Comparison of ENCODE assay signal across 8 cellular contexts in genomic region chr2:202178342-202178958, GRCh38. TPM values are rescaled to one million over a fixed set of nuclear protein-coding genes. Genes with fewer than 3 reads are reported as not detected.
DNase-seq lines count a peak whose midpoint lies in the region; ATAC-seq and TF ChIP-seq lines count a peak whose summit lies in the region.

No MANE protein-coding gene starts in this region.

- H3K9me3 Mint-ChIP-seq in brain = peaks cover 1 to 11% (median 3%) of the 10 kb centered on the region in 5 experiments

- intact Hi-C loops in Right ventricle myocardium inferior (cut with DNase I) (loop anchor here (1.0 kb wide), 2 partner anchors 318 to 382 kb away; no protein-coding TSS in a partner anchor), cardiac septum (cut with DNase I) (loop anchor here (2.0 to 5.0 kb wide), 2 partner anchors 141 to 318 kb away; no protein-coding TSS in a partner anchor)

- DNase-seq in Right ventricle myocardium inferior (ENCODE audit: missing footprints) = no peak
- no peak for DNase-seq in cardiac septum (ENCODE audit: low spot score)
- DNase-seq in NCI-H146 (lab: John Stamatoyannopoulos, UW) = peak; percentile 3
- peak in 4 of 5 donors; percentile 19 to 47 (median 34) for DNase-seq in T-helper 1 cell
- DNase-seq in iPS-NIHi7 (ENCODE audit: extremely low spot score) = peak; percentile 70
- DNase-seq in stimulated activated CD4-positive, alpha-beta T cell treated with anti-CD3 and anti-CD28 coated beads, Interleukin-15, amount 100 ng/mL, for 48 hours (ENCODE audit: low read depth in 2 of 2) = peak; percentile 10 to 53

- peak overlapping the region in 1 of 5 experiments; percentile 10 for H3K4me3 Mint-ChIP-seq in brain

- H3K27me3 Mint-ChIP-seq in brain = peaks cover 6% of the 10 kb centered on the region

- ATAC-seq in Right ventricle myocardium inferior (peak; percentile 72), HG03439 (IDR thresholded peaks at IDR 0.05; ENCODE audit: unreplicated experiment) (no peak)

- no peaks in the 10 kb centered on the region for H3K4me1 Mint-ChIP-seq in brain

- peaks cover 3% of the 10 kb centered on the region for H3K36me3 Mint-ChIP-seq in brain

- TF ChIP-seq CTCF in brain (conservative IDR thresholded peaks at IDR 0.05) = peak; percentile 87

- H3K27ac Mint-ChIP-seq in brain = peak overlapping the region in 1 of 5 experiments; percentile 6

RNA-seq across cellular contexts. Expression of gene SUMO1, which starts 59.9 kb away (rescaled TPM):
- total RNA-seq in Right ventricle myocardium inferior (68.5 TPM), cardiac septum (59.5 TPM)
- 82.0 TPM for polyA plus RNA-seq in brain (ENCODE audit: insufficient read depth, low read depth, low replicate concordance)

Comparison
In these comparisons a context has a peak if more than half of its experiments do, and no peak if none do; other contexts are left out.
1. DNase-seq: peak in NCI-H146 (single experiment), T-helper 1 cell (4 of 5), iPS-NIHi7 (single experiment) and stimulated activated CD4-positive, alpha-beta T cell treated with anti-CD3 and anti-CD28 coated beads, Interleukin-15, amount 100 ng/mL, for 48 hours (2 of 2); none in Right ventricle myocardium inferior (single experiment) and cardiac septum (single experiment).